In the genomic region with DNA sequence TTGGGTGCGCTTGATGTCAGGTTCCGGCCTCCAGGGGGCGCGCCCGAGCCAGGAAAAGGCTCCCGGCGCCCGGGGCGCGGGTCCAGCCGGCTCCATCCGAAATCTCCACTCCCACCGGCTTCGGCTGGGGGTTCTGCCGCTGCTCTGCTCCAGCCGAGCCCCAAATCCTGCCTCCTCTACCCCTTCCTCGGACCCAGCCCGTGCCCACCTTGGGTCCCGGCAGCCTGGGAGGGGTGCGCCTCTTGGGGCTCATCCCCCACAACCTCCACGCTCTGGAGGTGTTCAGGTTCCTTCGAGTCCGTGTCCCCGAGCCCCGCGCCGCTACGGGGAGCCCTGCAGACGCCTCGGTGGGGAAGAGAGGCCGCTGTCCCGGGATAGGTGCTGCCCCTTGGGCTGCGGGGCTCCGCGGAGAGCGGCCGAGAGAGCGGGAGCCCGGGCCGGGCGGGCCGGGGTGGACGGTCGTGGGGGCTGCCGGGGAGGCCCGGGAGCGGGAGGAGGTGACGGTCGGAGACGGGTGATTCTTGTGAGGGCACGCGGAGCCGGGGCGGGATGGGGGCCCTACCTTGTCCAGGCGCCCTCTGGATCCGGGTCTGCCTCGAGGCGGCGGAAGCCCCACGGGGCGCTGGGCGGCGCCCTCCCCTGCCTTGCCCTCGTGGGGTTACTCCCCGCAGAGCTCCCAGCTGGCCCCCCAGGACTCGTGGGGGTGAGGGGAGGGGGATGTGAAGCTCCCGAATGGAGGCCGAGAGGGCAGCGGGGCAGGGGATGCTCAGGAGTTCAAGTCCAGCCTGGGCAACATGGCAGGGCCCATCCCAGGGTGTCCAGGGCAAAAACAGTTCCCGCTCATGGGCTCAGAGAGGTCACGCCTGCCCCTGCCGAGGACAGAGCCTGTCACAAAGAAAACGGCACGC, we compare ENCODE assay signal across 8 cellular contexts. TPM values are rescaled to one million over a fixed set of nuclear protein-coding genes. Genes with fewer than 3 reads are reported as not detected.
DNase-seq lines count a peak whose midpoint lies in the region; ATAC-seq, FAIRE-seq and TF ChIP-seq lines count a peak whose summit lies in the region.

No MANE protein-coding gene starts in this region.

- CTCF ChIA-PET in activated CD8-positive, alpha-beta memory T cell treated with anti-CD3 and anti-CD28 coated beads, Interleukin-2, amount 10 ng/mL, durations not matched to agents 7 days and 5 days (lab: Charles Lee), result interaction anchor here (0.9 to 1.4 kb wide), 2 partner anchors 13 to 22 kb away, joined by 3 to 4 read pairs; a partner anchor contains a TSS
- CTCF ChIA-PET in endothelial cell of umbilical vein (lab: Charles Lee), result interaction anchor here (1.0 to 2.5 kb wide), 8 partner anchors 10 to 160 kb away, joined by 4 to 16 read pairs (median 4); no protein-coding TSS in a partner anchor

- peak overlapping the region; percentile 39 for H3K4me3 Mint-ChIP-seq in activated CD8-positive, alpha-beta memory T cell treated with anti-CD3 and anti-CD28 coated beads, Interleukin-2, amount 10 ng/mL, durations not matched to agents 7 days and 5 days

- no peaks in the 10 kb centered on the region for H3K36me3 Mint-ChIP-seq in activated CD8-positive, alpha-beta memory T cell treated with anti-CD3 and anti-CD28 coated beads, Interleukin-2, amount 10 ng/mL, durations not matched to agents 7 days and 5 days

- peak overlapping the region; percentile 53; the same call in 1 of the 2 replicates for H3K27ac ChIP-seq in BLaER1
- no peak overlapping the region for H3K27ac ChIP-seq in endothelial cell of umbilical vein (ENCODE audit: insufficient read depth, low read depth, low read length)

- BruUV-seq in endothelial cell of umbilical vein (replicated peaks; lab: Mats Ljungman, UMichigan), result TSS peak; percentile 100

- H3K4me3 ChIP-seq in BLaER1 (peak overlapping the region; percentile 70), endothelial cell of umbilical vein (replicated peaks in 1 of 3; ENCODE audit: insufficient read depth in 1 of 3, low read depth in 1 of 3, low read length in 3 of 3) (peak overlapping the region in 2 of 3 experiments; percentile 50 to 52), mononuclear cell (ENCODE audit: low read length) (peak overlapping the region; percentile 35)

- dilution Hi-C loops in endothelial cell of umbilical vein (cut with MboI; ENCODE audit: extremely low pct_ligation_motif_present, low sequenced_read_pairs), result no loop called here

- FAIRE-seq in endothelial cell of umbilical vein (lab: Jason Lieb, UNC), result peak; percentile 86

- H3K36me3 ChIP-seq in BLaER1 (no peaks in the 10 kb centered on the region), endothelial cell of umbilical vein (ENCODE audit: control insufficient read depth in 2 of 2, extremely low read depth in 1 of 2, insufficient read depth in 2 of 2, low read length in 2 of 2) (no peaks in the 10 kb centered on the region)

- H3K27me3 ChIP-seq in BLaER1, result peaks cover 11% of the 10 kb centered on the region
- no peaks in the 10 kb centered on the region for H3K27me3 ChIP-seq in endothelial cell of umbilical vein (ENCODE audit: control insufficient read depth in 2 of 2, insufficient read depth in 2 of 2, low read length in 2 of 2)
- no peaks in the 10 kb centered on the region for H3K27me3 ChIP-seq in mononuclear cell (ENCODE audit: insufficient read depth, low read length)

- H3K9me3 ChIP-seq in BLaER1, result no peaks in the 10 kb centered on the region
- no peaks in the 10 kb centered on the region for H3K9me3 ChIP-seq in endothelial cell of umbilical vein (replicated peaks; ENCODE audit: control insufficient read depth, insufficient read depth, low read length)
- no peaks in the 10 kb centered on the region for H3K9me3 ChIP-seq in mononuclear cell (ENCODE audit: low read depth, low read length)

- POLR2A ChIA-PET in endothelial cell of umbilical vein (lab: Charles Lee), result no interaction called here

- peak overlapping the region; percentile 74 for H3K9ac ChIP-seq in BLaER1
- H3K9ac ChIP-seq in endothelial cell of umbilical vein (replicated peaks; ENCODE audit: extremely low read depth, insufficient read depth, low read length), result peak overlapping the region; percentile 52

- peak; percentile 67 for TF ChIP-seq POLR2A in endothelial cell of umbilical vein (IDR thresholded peaks at IDR 0.05; ENCODE audit: low read depth, low read length)

- peaks cover 60% of the 10 kb centered on the region for H3K4me1 ChIP-seq in BLaER1
- H3K4me1 ChIP-seq in endothelial cell of umbilical vein (ENCODE audit: control insufficient read depth, extremely low read depth, insufficient read depth, low read length), result peaks cover 4% of the 10 kb centered on the region
- H3K4me1 ChIP-seq in mononuclear cell (ENCODE audit: insufficient read depth, low read length), result peaks cover 14% of the 10 kb centered on the region

- H3K9me1 ChIP-seq in endothelial cell of umbilical vein (replicated peaks; ENCODE audit: control insufficient read depth, extremely low read depth, insufficient read depth, low read length), result no peaks in the 10 kb centered on the region

- peak; percentile 85 to 91 for TF ChIP-seq CTCF in endothelial cell of umbilical vein (IDR thresholded peaks at IDR 0.05; ENCODE audit: extremely low read depth in 1 of 2, insufficient read depth in 1 of 2, low read depth in 1 of 2, low read length in 2 of 2)

- DNase-seq in NCI-H526 treated with DMSO at 0.1 percent for 48 hours (lab: John Stamatoyannopoulos, UW) (peak; percentile 24), endothelial cell of umbilical vein (ENCODE audit: low read depth, low spot score) (peak; percentile 55)
- peak; percentile 83 for DNase-seq in activated CD8-positive, alpha-beta memory T cell treated with anti-CD3 and anti-CD28 coated beads, Interleukin-2, amount 10 ng/mL, durations not matched to agents 7 days and 5 days
- DNase-seq in stimulated activated CD8-positive, alpha-beta memory T cell treated with anti-CD3 and anti-CD28 coated beads, Interleukin-2, amount 100 ng/mL, for 48 hours (ENCODE audit: low read depth in 2 of 2), result peak; percentile 72 to 77

- peaks cover 18% of the 10 kb centered on the region for H3K27me3 Mint-ChIP-seq in activated CD8-positive, alpha-beta memory T cell treated with anti-CD3 and anti-CD28 coated beads, Interleukin-2, amount 10 ng/mL, durations not matched to agents 7 days and 5 days

- peak overlapping the region; percentile 99 for H2AFZ ChIP-seq in endothelial cell of umbilical vein (ENCODE audit: low read depth, low read length)

- H3K79me2 ChIP-seq in endothelial cell of umbilical vein (ENCODE audit: control insufficient read depth, insufficient read depth, low read length), result no peaks in the 10 kb centered on the region

- no peaks in the 10 kb centered on the region for H3K4me1 Mint-ChIP-seq in activated CD8-positive, alpha-beta memory T cell treated with anti-CD3 and anti-CD28 coated beads, Interleukin-2, amount 10 ng/mL, durations not matched to agents 7 days and 5 days

- H4K20me1 ChIP-seq in BLaER1 (no peaks in the 10 kb centered on the region), endothelial cell of umbilical vein (replicated peaks; ENCODE audit: control insufficient read depth, extremely low read depth, insufficient read depth, low read length) (no peaks in the 10 kb centered on the region)

- no peaks in the 10 kb centered on the region for H3K9me3 Mint-ChIP-seq in activated CD8-positive, alpha-beta memory T cell treated with anti-CD3 and anti-CD28 coated beads, Interleukin-2, amount 10 ng/mL, durations not matched to agents 7 days and 5 days (ENCODE audit: low read depth)

- H3K4me2 ChIP-seq in BLaER1 (peak overlapping the region; percentile 98), endothelial cell of umbilical vein (ENCODE audit: insufficient read depth, low read length) (peak overlapping the region; percentile 81)

- no peak overlapping the region for H3K27ac Mint-ChIP-seq in activated CD8-positive, alpha-beta memory T cell treated with anti-CD3 and anti-CD28 coated beads, Interleukin-2, amount 10 ng/mL, durations not matched to agents 7 days and 5 days

- intact Hi-C loops in endothelial cell of umbilical vein (cut with micrococcal nuclease), result loop anchor here (1.0 to 5.0 kb wide), 6 partner anchors 35 to 195 kb away; a partner anchor contains a TSS

- peak; percentile 63 for ATAC-seq in GM19467 (IDR thresholded peaks at IDR 0.05; ENCODE audit: unreplicated experiment)
- ATAC-seq in activated CD8-positive, alpha-beta memory T cell treated with anti-CD3 and anti-CD28 coated beads, Interleukin-2, amount 10 ng/mL, durations not matched to agents 7 days and 5 days, result peak; percentile 93
- ATAC-seq in HG03460 (IDR thresholded peaks at IDR 0.05; ENCODE audit: unreplicated experiment), result no peak

RNA-seq across cellular contexts. Expression of a gene that starts 13.2 kb away (rescaled TPM):
- 10 to 100 TPM; 66.2 to 66.8 TPM for total RNA-seq in activated CD8-positive, alpha-beta memory T cell treated with anti-CD3 and anti-CD28 coated beads, Interleukin-2, amount 10 ng/mL, durations not matched to agents 7 days and 5 days
- total RNA-seq in endothelial cell of umbilical vein (217 and 232 TPM in 2 replicates), mononuclear cell (28.1 TPM)
- polyA plus RNA-seq in endothelial cell of umbilical vein, result 263 and 329 TPM in 2 replicates
- 162 and 165 TPM in 2 replicates for polyA plus RNA-seq in endothelial cell of umbilical vein (2011; cell fraction: cytosol; rRNA removed)
- polyA plus RNA-seq in endothelial cell of umbilical vein (2011; cell fraction: nucleus; rRNA removed), result 58.9 and 72.2 TPM in 2 replicates
- 182 and 240 TPM in 2 replicates for polyA plus RNA-seq in endothelial cell of umbilical vein (2012)
- 143 and 163 TPM in 2 replicates for polyA minus RNA-seq in endothelial cell of umbilical vein
- polyA minus RNA-seq in endothelial cell of umbilical vein (2011; cell fraction: cytosol; rRNA and poly(A)+ RNA removed), result 38.1 TPM
- polyA minus RNA-seq in endothelial cell of umbilical vein (2011; cell fraction: nucleus; rRNA and poly(A)+ RNA removed), result 26.6 and 41.3 TPM in 2 replicates

RNA-seq across cellular contexts. Expression of a gene that starts 22.0 kb away (rescaled TPM):
- 1 to 10 TPM in 1 of 2 experiments, under 1 TPM in 1; 0.68 to 1.0 TPM for total RNA-seq in activated CD8-positive, alpha-beta memory T cell treated with anti-CD3 and anti-CD28 coated beads, Interleukin-2, amount 10 ng/mL, durations not matched to agents 7 days and 5 days
- total RNA-seq in endothelial cell of umbilical vein (1.0 and 1.2 TPM in 2 replicates), mononuclear cell (1.4 TPM)
- polyA plus RNA-seq in endothelial cell of umbilical vein, result 0.11 TPM in 1 of 2 replicates, not detected in the other
- polyA plus RNA-seq in endothelial cell of umbilical vein (2011; cell fraction: cytosol; rRNA removed), result not detected in 2 replicates
- polyA plus RNA-seq in endothelial cell of umbilical vein (2011; cell fraction: nucleus; rRNA removed), result 0.67 and 0.74 TPM in 2 replicates
- not detected in 2 replicates for polyA plus RNA-seq in endothelial cell of umbilical vein (2012)
- polyA minus RNA-seq in endothelial cell of umbilical vein, result 1.5 and 2.1 TPM in 2 replicates
- polyA minus RNA-seq in endothelial cell of umbilical vein (2011; cell fraction: cytosol; rRNA and poly(A)+ RNA removed), result not detected
- polyA minus RNA-seq in endothelial cell of umbilical vein (2011; cell fraction: nucleus; rRNA and poly(A)+ RNA removed), result 2.2 and 2.6 TPM in 2 replicates

RNA-seq across cellular contexts. Expression of a gene that starts 47.7 kb away (rescaled TPM):
- total RNA-seq in activated CD8-positive, alpha-beta memory T cell treated with anti-CD3 and anti-CD28 coated beads, Interleukin-2, amount 10 ng/mL, durations not matched to agents 7 days and 5 days, result 10 to 100 TPM; 81.8 to 82.7 TPM
- total RNA-seq in endothelial cell of umbilical vein (46.6 and 60.4 TPM in 2 replicates), mononuclear cell (38.6 TPM)
- 29.3 and 29.5 TPM in 2 replicates for polyA plus RNA-seq in endothelial cell of umbilical vein
- polyA plus RNA-seq in endothelial cell of umbilical vein (2011; cell fraction: cytosol; rRNA removed), result 37.7 and 39.0 TPM in 2 replicates
- polyA plus RNA-seq in endothelial cell of umbilical vein (2011; cell fraction: nucleus; rRNA removed), result 57.7 and 64.0 TPM in 2 replicates
- polyA plus RNA-seq in endothelial cell of umbilical vein (2012), result 49.4 and 55.9 TPM in 2 replicates
- polyA minus RNA-seq in endothelial cell of umbilical vein, result 40.7 and 46.2 TPM in 2 replicates
- 22.6 TPM for polyA minus RNA-seq in endothelial cell of umbilical vein (2011; cell fraction: cytosol; rRNA and poly(A)+ RNA removed)
- 25.2 and 28.3 TPM in 2 replicates for polyA minus RNA-seq in endothelial cell of umbilical vein (2011; cell fraction: nucleus; rRNA and poly(A)+ RNA removed)

RNA-seq across cellular contexts. Expression of a gene that starts 58.3 kb away (rescaled TPM):
- total RNA-seq in activated CD8-positive, alpha-beta memory T cell treated with anti-CD3 and anti-CD28 coated beads, Interleukin-2, amount 10 ng/mL, durations not matched to agents 7 days and 5 days, result under 1 TPM; 0.52 to 0.61 TPM
- total RNA-seq in endothelial cell of umbilical vein, result 18.8 and 20.7 TPM in 2 replicates
- 5.4 and 8.7 TPM in 2 replicates for polyA plus RNA-seq in endothelial cell of umbilical vein
- 3.1 and 5.6 TPM in 2 replicates for polyA plus RNA-seq in endothelial cell of umbilical vein (2011; cell fraction: cytosol; rRNA removed)
- polyA plus RNA-seq in endothelial cell of umbilical vein (2011; cell fraction: nucleus; rRNA removed), result 4.2 and 4.4 TPM in 2 replicates
- polyA plus RNA-seq in endothelial cell of umbilical vein (2012), result 9.8 and 17.1 TPM in 2 replicates
- polyA minus RNA-seq in endothelial cell of umbilical vein, result 2.4 and 3.9 TPM in 2 replicates
- polyA minus RNA-seq in endothelial cell of umbilical vein (2011; cell fraction: cytosol; rRNA and poly(A)+ RNA removed), result 9.6 TPM
- polyA minus RNA-seq in endothelial cell of umbilical vein (2011; cell fraction: nucleus; rRNA and poly(A)+ RNA removed), result 2.4 and 5.2 TPM in 2 replicates
- total RNA-seq in mononuclear cell, result 0.10 TPM

Comparison
In these comparisons a context has a peak if more than half of its experiments do, and no peak if none do; other contexts are left out.
1. DNase-seq: peak in every context shown above with its lines; median percentile 83 in activated CD8-positive, alpha-beta memory T cell treated with anti-CD3 and anti-CD28 coated beads, Interleukin-2, amount 10 ng/mL, durations not matched to agents 7 days and 5 days; 74 in stimulated activated CD8-positive, alpha-beta memory T cell treated with anti-CD3 and anti-CD28 coated beads, Interleukin-2, amount 100 ng/mL, for 48 hours; 55 in endothelial cell of umbilical vein; 24 in NCI-H526 treated with DMSO at 0.1 percent for 48 hours.